In the genomic region with DNA sequence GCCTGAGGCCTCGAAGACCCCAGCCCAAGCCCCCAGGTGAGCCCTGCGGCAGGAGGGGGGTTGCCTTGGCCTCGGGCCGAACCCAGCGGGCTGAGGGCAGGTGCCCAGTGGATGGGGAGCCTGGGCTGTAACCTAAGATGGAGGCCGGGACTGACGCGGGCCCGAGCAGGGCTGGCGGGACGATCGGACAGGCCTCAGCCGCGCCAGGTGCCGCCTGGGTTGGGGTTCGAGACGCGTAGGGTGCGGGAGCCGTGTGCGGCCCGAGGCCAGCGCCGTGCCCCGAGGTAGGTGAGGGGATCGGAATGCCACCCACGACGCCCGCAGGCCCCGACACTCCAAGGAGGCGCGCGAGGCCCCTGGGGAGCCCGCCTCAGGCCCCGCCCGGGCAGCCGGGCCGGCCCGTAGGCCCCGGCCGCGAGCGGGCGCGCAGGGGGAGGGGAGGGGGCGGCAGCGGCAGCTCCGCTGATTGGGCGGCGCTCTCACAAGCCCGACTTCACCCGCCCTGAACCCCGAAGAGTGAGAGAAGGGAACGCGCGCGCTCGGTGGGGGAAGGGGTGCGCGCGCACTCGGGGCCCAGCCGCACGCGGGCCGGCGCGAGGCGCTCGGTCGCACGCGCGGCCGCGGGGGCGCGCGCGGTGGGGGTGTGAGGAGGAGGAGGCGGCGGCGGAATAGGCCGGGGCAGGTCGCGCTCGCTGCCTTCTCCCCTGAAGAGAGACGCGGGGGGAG, we compare ENCODE assay signal across 1 cellular context.
TF ChIP-seq lines count a peak whose summit lies in the region.

A gene with protein sequence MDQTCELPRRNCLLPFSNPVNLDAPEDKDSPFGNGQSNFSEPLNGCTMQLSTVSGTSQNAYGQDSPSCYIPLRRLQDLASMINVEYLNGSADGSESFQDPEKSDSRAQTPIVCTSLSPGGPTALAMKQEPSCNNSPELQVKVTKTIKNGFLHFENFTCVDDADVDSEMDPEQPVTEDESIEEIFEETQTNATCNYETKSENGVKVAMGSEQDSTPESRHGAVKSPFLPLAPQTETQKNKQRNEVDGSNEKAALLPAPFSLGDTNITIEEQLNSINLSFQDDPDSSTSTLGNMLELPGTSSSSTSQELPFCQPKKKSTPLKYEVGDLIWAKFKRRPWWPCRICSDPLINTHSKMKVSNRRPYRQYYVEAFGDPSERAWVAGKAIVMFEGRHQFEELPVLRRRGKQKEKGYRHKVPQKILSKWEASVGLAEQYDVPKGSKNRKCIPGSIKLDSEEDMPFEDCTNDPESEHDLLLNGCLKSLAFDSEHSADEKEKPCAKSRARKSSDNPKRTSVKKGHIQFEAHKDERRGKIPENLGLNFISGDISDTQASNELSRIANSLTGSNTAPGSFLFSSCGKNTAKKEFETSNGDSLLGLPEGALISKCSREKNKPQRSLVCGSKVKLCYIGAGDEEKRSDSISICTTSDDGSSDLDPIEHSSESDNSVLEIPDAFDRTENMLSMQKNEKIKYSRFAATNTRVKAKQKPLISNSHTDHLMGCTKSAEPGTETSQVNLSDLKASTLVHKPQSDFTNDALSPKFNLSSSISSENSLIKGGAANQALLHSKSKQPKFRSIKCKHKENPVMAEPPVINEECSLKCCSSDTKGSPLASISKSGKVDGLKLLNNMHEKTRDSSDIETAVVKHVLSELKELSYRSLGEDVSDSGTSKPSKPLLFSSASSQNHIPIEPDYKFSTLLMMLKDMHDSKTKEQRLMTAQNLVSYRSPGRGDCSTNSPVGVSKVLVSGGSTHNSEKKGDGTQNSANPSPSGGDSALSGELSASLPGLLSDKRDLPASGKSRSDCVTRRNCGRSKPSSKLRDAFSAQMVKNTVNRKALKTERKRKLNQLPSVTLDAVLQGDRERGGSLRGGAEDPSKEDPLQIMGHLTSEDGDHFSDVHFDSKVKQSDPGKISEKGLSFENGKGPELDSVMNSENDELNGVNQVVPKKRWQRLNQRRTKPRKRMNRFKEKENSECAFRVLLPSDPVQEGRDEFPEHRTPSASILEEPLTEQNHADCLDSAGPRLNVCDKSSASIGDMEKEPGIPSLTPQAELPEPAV (N-terminal part only) (plus strand): TSS at position 655 of the 726 bp plus-strand sequence. CDS start 1,331 bp downstream, outside the sequence.

TF ChIP-seq in A549, 52 proteins besides CTCF, POLR2A, EP300 and RAD21 (continued from another document):
- TF ChIP-seq, protein P1, sequence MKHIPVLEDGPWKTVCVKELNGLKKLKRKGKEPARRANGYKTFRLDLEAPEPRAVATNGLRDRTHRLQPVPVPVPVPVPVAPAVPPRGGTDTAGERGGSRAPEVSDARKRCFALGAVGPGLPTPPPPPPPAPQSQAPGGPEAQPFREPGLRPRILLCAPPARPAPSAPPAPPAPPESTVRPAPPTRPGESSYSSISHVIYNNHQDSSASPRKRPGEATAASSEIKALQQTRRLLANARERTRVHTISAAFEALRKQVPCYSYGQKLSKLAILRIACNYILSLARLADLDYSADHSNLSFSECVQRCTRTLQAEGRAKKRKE (CRISPR knock-in tag; IDR thresholded peaks at IDR 0.05; ENCODE audit: low read depth), result peak; percentile 34; the same call in 1 of the 2 replicates
- TF ChIP-seq, protein P2, sequence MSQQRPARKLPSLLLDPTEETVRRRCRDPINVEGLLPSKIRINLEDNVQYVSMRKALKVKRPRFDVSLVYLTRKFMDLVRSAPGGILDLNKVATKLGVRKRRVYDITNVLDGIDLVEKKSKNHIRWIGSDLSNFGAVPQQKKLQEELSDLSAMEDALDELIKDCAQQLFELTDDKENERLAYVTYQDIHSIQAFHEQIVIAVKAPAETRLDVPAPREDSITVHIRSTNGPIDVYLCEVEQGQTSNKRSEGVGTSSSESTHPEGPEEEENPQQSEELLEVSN (IDR thresholded peaks at IDR 0.05; ENCODE audit: borderline replicate concordance, low read depth), result 0 out of 2 replicates have a peak, but pooled peaks have one; percentile 17
- no peak for TF ChIP-seq CHD4 (IDR thresholded peaks at IDR 0.05; ENCODE audit: borderline replicate concordance)
